14 cellular contexts compared by ENCODE assay signal in the genomic region with DNA sequence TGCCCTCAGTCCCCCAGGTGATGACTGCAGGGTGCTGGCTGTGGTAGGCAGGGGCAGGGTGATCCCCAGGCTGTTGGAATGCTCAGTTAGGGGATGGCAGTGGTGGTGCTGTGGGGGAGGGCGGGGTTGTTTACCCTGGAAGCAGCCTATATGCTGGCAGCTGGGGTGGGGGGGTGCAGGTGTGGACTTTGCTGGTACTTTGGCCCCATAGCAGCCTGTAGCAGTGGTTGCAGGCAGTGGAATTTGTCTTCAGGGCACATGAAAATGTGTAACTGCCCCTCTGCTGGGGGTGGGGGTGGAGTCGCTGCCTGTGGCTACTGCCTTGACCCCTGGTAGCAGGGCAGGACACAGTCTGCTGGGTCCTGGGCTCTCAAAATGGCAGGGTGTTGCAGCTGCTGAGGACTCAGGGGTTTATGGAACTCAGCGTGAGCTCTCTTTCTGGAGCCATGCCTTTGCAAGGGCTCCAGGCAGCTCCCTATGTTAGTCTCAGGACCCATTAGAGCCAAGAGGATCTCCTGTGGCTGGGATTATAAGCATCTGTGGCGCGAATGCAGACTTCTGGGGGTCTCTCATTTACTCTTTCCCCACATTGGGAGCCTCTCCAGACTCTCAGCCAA.
DNase-seq lines count a peak whose midpoint lies in the region; TF ChIP-seq lines count a peak whose summit lies in the region.
"Had no signal": no experiment of that assay in that cellular context is flagged by ENCODE, and none has a peak within 500 bp of the region (broad histone marks: within the 10 kb centered on the region; RNA-seq: fewer than 3 reads in every experiment).

No MANE protein-coding gene starts in this region.

- WGBS in hepatocyte (ENCODE audit: low lambda C conversion rate, missing lambda C conversion rate): 83% methylated on average over 5 of the region's 5 CpGs

- H3K9me3 Mint-ChIP-seq in activated naive CD4-positive, alpha-beta T cell treated with anti-CD3 and anti-CD28 coated beads, Interleukin-2, amount 50 U/mL, for 24 hours: peaks cover 9% of the 10 kb centered on the region
- H3K9me3 Mint-ChIP-seq in activated naive CD4-positive, alpha-beta T cell treated with anti-CD3 and anti-CD28 coated beads, Interleukin-2, amount 10 ng/mL, durations not matched to agents 7 days and 5 days: peaks cover 8% of the 10 kb centered on the region
- H3K9me3 Mint-ChIP-seq in neural progenitor cell: peaks cover 21% of the 10 kb centered on the region
- H3K9me3 Mint-ChIP-seq in osteocyte (ENCODE audit: unreplicated experiment): peaks cover 9% of the 10 kb centered on the region

- TF ChIP-seq CTCF in hepatocyte (IDR thresholded peaks at IDR 0.05; ENCODE audit: poor library complexity): no peak
- TF ChIP-seq CTCF in neural progenitor cell (IDR thresholded peaks at IDR 0.05): no peak
- TF ChIP-seq CTCF in Peyer's patch (IDR thresholded peaks at IDR 0.05): no peak
- no peak for TF ChIP-seq CTCF in osteocyte (IDR thresholded peaks at IDR 0.05)

- DNase-seq in activated naive CD4-positive, alpha-beta T cell treated with anti-CD3 and anti-CD28 coated beads, Interleukin-2, amount 10 ng/mL, durations not matched to agents 7 days and 5 days: no peak
- peak; percentile 7 for DNase-seq in hepatocyte (ENCODE audit: low spot score)
- DNase-seq in neural progenitor cell (ENCODE audit: low spot score): no peak
- no peak for DNase-seq in NCI-H1417 (lab: John Stamatoyannopoulos, UW)
- DNase-seq in NCI-H345 treated with DMSO at 0.1 percent for 48 hours (lab: John Stamatoyannopoulos, UW; ENCODE audit: unreplicated experiment): no peak
- no peak for DNase-seq in Peyer's patch
- no peak for DNase-seq in osteocyte (ENCODE audit: extremely low spot score, unreplicated experiment)
- DNase-seq: Caco-2; CD8-positive, alpha-beta memory T cell; DMS 273 treated with DMSO at 0.1 percent for 48 hours; HCEC 1CT had no signal

- no peaks in the 10 kb centered on the region for H3K4me1 ChIP-seq in hepatocyte (ENCODE audit: insufficient read depth)
- H3K4me1 ChIP-seq in neural progenitor cell: peaks cover 4% of the 10 kb centered on the region
- H3K4me1 ChIP-seq in Peyer's patch: no peaks in the 10 kb centered on the region
- H3K4me1 ChIP-seq: Caco-2 had no signal

- H4K20me1 ChIP-seq in hepatocyte (ENCODE audit: insufficient read depth, poor library complexity, severe bottlenecking) (no peaks in the 10 kb centered on the region), neural progenitor cell (ENCODE audit: low read depth) (no peaks in the 10 kb centered on the region)

- TF ChIP-seq POLR2A in Peyer's patch (IDR thresholded peaks at IDR 0.05): no peak

- H3K9me3 ChIP-seq in hepatocyte (ENCODE audit: low read depth) (no peaks in the 10 kb centered on the region), neural progenitor cell (ENCODE audit: low read depth) (no peaks in the 10 kb centered on the region), Peyer's patch (no peaks in the 10 kb centered on the region)
- H3K9me3 ChIP-seq: Caco-2 had no signal

- H3K4me2 ChIP-seq in hepatocyte (no peak overlapping the region), neural progenitor cell (no peak overlapping the region)

- peaks cover 12% of the 10 kb centered on the region for H3K27me3 Mint-ChIP-seq in activated naive CD4-positive, alpha-beta T cell treated with anti-CD3 and anti-CD28 coated beads, Interleukin-2, amount 50 U/mL, for 24 hours
- H3K27me3 Mint-ChIP-seq in activated naive CD4-positive, alpha-beta T cell treated with anti-CD3 and anti-CD28 coated beads, Interleukin-2, amount 10 ng/mL, durations not matched to agents 7 days and 5 days: peaks cover 25% of the 10 kb centered on the region
- H3K27me3 Mint-ChIP-seq in neural progenitor cell (ENCODE audit: insufficient read depth, low read depth) (peaks cover 2% of the 10 kb centered on the region), osteocyte (ENCODE audit: unreplicated experiment) (peaks cover 16% of the 10 kb centered on the region)

- H2AFZ ChIP-seq in hepatocyte: no peak overlapping the region
- H2AFZ ChIP-seq in neural progenitor cell (replicated peaks): peak overlapping the region; percentile 57

- H3K27ac Mint-ChIP-seq in activated naive CD4-positive, alpha-beta T cell treated with anti-CD3 and anti-CD28 coated beads, Interleukin-2, amount 50 U/mL, for 24 hours: peak overlapping the region; percentile 56
- H3K27ac Mint-ChIP-seq in activated naive CD4-positive, alpha-beta T cell treated with anti-CD3 and anti-CD28 coated beads, Interleukin-2, amount 10 ng/mL, durations not matched to agents 7 days and 5 days: no peak overlapping the region
- H3K27ac Mint-ChIP-seq in neural progenitor cell (no peak overlapping the region), osteocyte (ENCODE audit: unreplicated experiment) (no peak overlapping the region)
- H3K27ac Mint-ChIP-seq: CD8-positive, alpha-beta memory T cell had no signal

- H3K36me3 ChIP-seq in hepatocyte (replicated peaks; ENCODE audit: insufficient read depth, low read depth) (no peaks in the 10 kb centered on the region), neural progenitor cell (no peaks in the 10 kb centered on the region), Peyer's patch (no peaks in the 10 kb centered on the region)

- H3K79me2 ChIP-seq in hepatocyte (no peaks in the 10 kb centered on the region), neural progenitor cell (ENCODE audit: low read depth) (no peaks in the 10 kb centered on the region)

- CTCF ChIA-PET in activated naive CD4-positive, alpha-beta T cell treated with anti-CD3 and anti-CD28 coated beads, Interleukin-2, amount 10 ng/mL, durations not matched to agents 7 days and 5 days (lab: Charles Lee): no interaction called here

- H3K27ac ChIP-seq in hepatocyte (no peak overlapping the region), neural progenitor cell (no peak overlapping the region), Peyer's patch (no peak overlapping the region)
- H3K27ac ChIP-seq: 22Rv1 had no signal

- peaks cover 9% of the 10 kb centered on the region for H3K36me3 Mint-ChIP-seq in activated naive CD4-positive, alpha-beta T cell treated with anti-CD3 and anti-CD28 coated beads, Interleukin-2, amount 50 U/mL, for 24 hours
- no peaks in the 10 kb centered on the region for H3K36me3 Mint-ChIP-seq in activated naive CD4-positive, alpha-beta T cell treated with anti-CD3 and anti-CD28 coated beads, Interleukin-2, amount 10 ng/mL, durations not matched to agents 7 days and 5 days
- H3K36me3 Mint-ChIP-seq in neural progenitor cell (no peaks in the 10 kb centered on the region), osteocyte (ENCODE audit: unreplicated experiment) (no peaks in the 10 kb centered on the region)

- H3K4me3 ChIP-seq in hepatocyte (no peak overlapping the region), neural progenitor cell (no peak overlapping the region), Peyer's patch (no peak overlapping the region)
- H3K4me3 ChIP-seq: GM12878 had no signal

- no peak overlapping the region for H3K4me3 Mint-ChIP-seq in activated naive CD4-positive, alpha-beta T cell treated with anti-CD3 and anti-CD28 coated beads, Interleukin-2, amount 50 U/mL, for 24 hours
- no peak overlapping the region for H3K4me3 Mint-ChIP-seq in activated naive CD4-positive, alpha-beta T cell treated with anti-CD3 and anti-CD28 coated beads, Interleukin-2, amount 10 ng/mL, durations not matched to agents 7 days and 5 days
- H3K4me3 Mint-ChIP-seq in neural progenitor cell (no peak overlapping the region), osteocyte (ENCODE audit: unreplicated experiment) (no peak overlapping the region)
- H3K4me3 Mint-ChIP-seq: CD8-positive, alpha-beta memory T cell had no signal

- H3K9me2 ChIP-seq in hepatocyte (replicated peaks; ENCODE audit: insufficient read depth): no peaks in the 10 kb centered on the region

- H3K9ac ChIP-seq in neural progenitor cell: no peak overlapping the region

- H3K4me1 Mint-ChIP-seq in activated naive CD4-positive, alpha-beta T cell treated with anti-CD3 and anti-CD28 coated beads, Interleukin-2, amount 50 U/mL, for 24 hours: no peaks in the 10 kb centered on the region
- no peaks in the 10 kb centered on the region for H3K4me1 Mint-ChIP-seq in activated naive CD4-positive, alpha-beta T cell treated with anti-CD3 and anti-CD28 coated beads, Interleukin-2, amount 10 ng/mL, durations not matched to agents 7 days and 5 days
- H3K4me1 Mint-ChIP-seq in neural progenitor cell: no peaks in the 10 kb centered on the region
- peaks cover 3% of the 10 kb centered on the region for H3K4me1 Mint-ChIP-seq in osteocyte (ENCODE audit: unreplicated experiment)

- no peaks in the 10 kb centered on the region for H3F3A ChIP-seq in neural progenitor cell (ENCODE audit: low read depth)

- H3K27me3 ChIP-seq in hepatocyte (no peaks in the 10 kb centered on the region), neural progenitor cell (no peaks in the 10 kb centered on the region), Peyer's patch (no peaks in the 10 kb centered on the region)
